Comparison of ENCODE assay signal across 24 cellular contexts in the genomic region with DNA sequence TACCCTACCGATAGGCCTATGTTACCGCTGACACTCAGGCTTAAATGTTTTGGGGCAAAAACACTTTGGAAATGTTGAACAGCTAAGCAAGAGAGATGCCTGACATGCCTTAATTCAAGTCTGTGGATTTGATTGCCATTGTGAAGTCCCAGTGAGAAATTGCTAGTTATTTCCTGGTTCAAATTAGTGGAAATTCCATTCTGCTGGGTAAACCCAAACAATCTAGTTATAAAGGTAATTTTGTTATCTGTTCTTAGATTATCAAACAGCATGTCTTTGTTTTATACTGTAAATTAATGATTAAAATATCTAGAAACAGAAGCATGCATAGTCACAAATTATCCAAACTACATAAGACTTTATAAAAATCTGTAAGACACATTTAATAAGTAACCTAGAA.
A peak's percentile ranks its signal among the peaks of the same experiment; 100 is the strongest.
DNase-seq lines count a peak whose midpoint lies in the region; ATAC-seq, FAIRE-seq and TF ChIP-seq lines count a peak whose summit lies in the region.
"Had no signal": no experiment of that assay in that cellular context is flagged by ENCODE, and none has a peak within 500 bp of the region (broad histone marks: within the 10 kb centered on the region; RNA-seq: fewer than 3 reads in every experiment).

No MANE protein-coding gene starts in this region.

- TF ChIP-seq POLR2A in A549 (IDR thresholded peaks at IDR 0.05; ENCODE audit: low read length) = no peak

- no peaks in the 10 kb centered on the region for H4K20me1 ChIP-seq in hepatocyte (ENCODE audit: insufficient read depth, poor library complexity, severe bottlenecking)

- CTCF ChIA-PET in A549 (lab: Yijun Ruan, JAX) = no interaction called here

- peak; percentile 7 for FAIRE-seq in A549 (lab: Jason Lieb, UNC)
- FAIRE-seq in islet of Langerhans (lab: Jason Lieb, UNC) = peak; percentile 51
- no peak for FAIRE-seq in pancreas (lab: Jason Lieb, UNC)
- FAIRE-seq: A204.1, D721Med, GM12878, H54 had no signal

- H3K4me2 ChIP-seq in A549 (no peak overlapping the region), hepatocyte (no peak overlapping the region)

- no peak for TF ChIP-seq RAD21 in A549 (conservative IDR thresholded peaks at IDR 0.05 in 1 of 2, IDR thresholded peaks at IDR 0.05 in 1 of 2)

- 81% methylated on average over 2 of the region's 2 CpGs for WGBS in A549 (ENCODE audit: missing lambda C conversion rate)
- WGBS in pancreas, 2 donors = 62 to 71% methylated on average over 2 of the region's 2 CpGs
- WGBS in hepatocyte (ENCODE audit: low lambda C conversion rate, missing lambda C conversion rate) = 80% methylated on average over 2 of the region's 2 CpGs

- no peaks in the 10 kb centered on the region for H3K27me3 ChIP-seq in pancreas
- H3K27me3 ChIP-seq in hepatocyte = no peaks in the 10 kb centered on the region

- H3K79me2 ChIP-seq in hepatocyte = no peaks in the 10 kb centered on the region

- no peaks in the 10 kb centered on the region for H3K36me3 ChIP-seq in pancreas
- H3K36me3 ChIP-seq in hepatocyte (replicated peaks; ENCODE audit: insufficient read depth, low read depth) = no peaks in the 10 kb centered on the region
- H3K36me3 ChIP-seq: HAP-1 had no signal

- DNase-seq in A549 (ENCODE audit: low read depth in 1 of 2, low spot score in 1 of 2) (no peak), astrocyte of the hippocampus (ENCODE audit: low read depth, low spot score) (peak; percentile 15), pancreas (no peak), hepatocyte (ENCODE audit: low spot score) (no peak)
- DNase-seq in stimulated activated naive CD8-positive, alpha-beta T cell treated with anti-CD3 and anti-CD28 coated beads, Interleukin-15, amount 100 ng/mL, for 72 hours = no peak
- DNase-seq: Caco-2; CD4-positive, CD25-positive, alpha-beta regulatory T cell; CD8-positive, alpha-beta T cell; DMS 273 treated with DMSO at 0.1 percent for 48 hours; DMS79; EL; GDM1; GOT3; HFFc6 had no signal

- H3K9me3 Mint-ChIP-seq in stimulated activated naive CD8-positive, alpha-beta T cell treated with anti-CD3 and anti-CD28 coated beads, Interleukin-15, amount 100 ng/mL, for 72 hours = no peaks in the 10 kb centered on the region
- H3K9me3 Mint-ChIP-seq: CD8-positive, alpha-beta T cell; HFFc6 had no signal

- POLR2A ChIA-PET in A549 (lab: Yijun Ruan, JAX) = no interaction called here

- H3K27ac ChIP-seq in A549 (no peak overlapping the region), pancreas (peak overlapping the region in 3 of 4 donors; percentile 9 to 67 (median 46)), hepatocyte (no peak overlapping the region)
- H3K27ac ChIP-seq: 22Rv1, C4-2B had no signal

- intact Hi-C loops in pancreas (cut with DNase I) = no loop called here

- no peaks in the 10 kb centered on the region for H3K27me3 Mint-ChIP-seq in stimulated activated naive CD8-positive, alpha-beta T cell treated with anti-CD3 and anti-CD28 coated beads, Interleukin-15, amount 100 ng/mL, for 72 hours
- H3K27me3 Mint-ChIP-seq: CD4-positive, CD25-positive, alpha-beta regulatory T cell had no signal

- H3K4me1 ChIP-seq in A549 = no peaks in the 10 kb centered on the region
- no peaks in the 10 kb centered on the region for H3K4me1 ChIP-seq in pancreas
- H3K4me1 ChIP-seq in hepatocyte (ENCODE audit: insufficient read depth) = peaks cover 9% of the 10 kb centered on the region
- H3K4me1 ChIP-seq: Caco-2, HAP-1 had no signal

- no peak overlapping the region for H3K27ac Mint-ChIP-seq in stimulated activated naive CD8-positive, alpha-beta T cell treated with anti-CD3 and anti-CD28 coated beads, Interleukin-15, amount 100 ng/mL, for 72 hours
- H3K27ac Mint-ChIP-seq: CD4-positive, CD25-positive, alpha-beta regulatory T cell; CD8-positive, alpha-beta T cell; HFFc6 had no signal

- ATAC-seq in A549 (no peak), pancreas (peak; percentile 24 to 79 (median 49)), GM19452 (IDR thresholded peaks at IDR 0.05; ENCODE audit: unreplicated experiment) (no peak), HG03039 (IDR thresholded peaks at IDR 0.05; ENCODE audit: unreplicated experiment) (no peak)
- ATAC-seq in stimulated activated naive CD8-positive, alpha-beta T cell treated with anti-CD3 and anti-CD28 coated beads, Interleukin-15, amount 100 ng/mL, for 72 hours = no peak
- ATAC-seq: CD8-positive, alpha-beta T cell; GM12878 had no signal

- H2AFZ ChIP-seq in hepatocyte = no peak overlapping the region

- TF ChIP-seq EP300 in A549 (IDR thresholded peaks at IDR 0.05) = no peak

- no peaks in the 10 kb centered on the region for H3K4me1 Mint-ChIP-seq in stimulated activated naive CD8-positive, alpha-beta T cell treated with anti-CD3 and anti-CD28 coated beads, Interleukin-15, amount 100 ng/mL, for 72 hours

- H3K4me3 ChIP-seq in A549 (no peak overlapping the region), pancreas (no peak overlapping the region), hepatocyte (no peak overlapping the region)
- H3K4me3 ChIP-seq: GM12878, HAP-1 had no signal

- H3K9me3 ChIP-seq in A549 (no peaks in the 10 kb centered on the region), pancreas (no peaks in the 10 kb centered on the region), hepatocyte (ENCODE audit: low read depth) (peaks cover 3% of the 10 kb centered on the region)
- H3K9me3 ChIP-seq: Caco-2, HAP-1 had no signal

- TF ChIP-seq CTCF in A549 (IDR thresholded peaks at IDR 0.05) = no peak
- TF ChIP-seq CTCF in pancreas (IDR thresholded peaks at IDR 0.05) = no peak
- TF ChIP-seq CTCF in hepatocyte (IDR thresholded peaks at IDR 0.05; ENCODE audit: poor library complexity) = no peak

- no peaks in the 10 kb centered on the region for H3K9me2 ChIP-seq in hepatocyte (replicated peaks; ENCODE audit: insufficient read depth)

- no peak overlapping the region for H3K4me3 Mint-ChIP-seq in stimulated activated naive CD8-positive, alpha-beta T cell treated with anti-CD3 and anti-CD28 coated beads, Interleukin-15, amount 100 ng/mL, for 72 hours
- H3K4me3 Mint-ChIP-seq: CD4-positive, CD25-positive, alpha-beta regulatory T cell; CD8-positive, alpha-beta T cell; HFFc6 had no signal

TF ChIP-seq in A549, 52 proteins besides CTCF, POLR2A, EP300 and RAD21:
- no peak for TF ChIP-seq MAZ (IDR thresholded peaks at IDR 0.05; ENCODE audit: borderline replicate concordance, low read depth, low read length)
- no peak for TF ChIP-seq ZFP36 (IDR thresholded peaks at IDR 0.05; ENCODE audit: borderline replicate concordance, partially characterized antibody)
- TF ChIP-seq SREBF2 (IDR thresholded peaks at IDR 0.05) = no peak
TF ChIP-seq in A549: peak in this region for 0.

Comparison
In these comparisons a context has a peak if more than half of its experiments do, and no peak if none do; other contexts are left out.
1. ATAC-seq: peak in pancreas (4 of 4); none in A549 (0 of 2), GM19452 (single experiment), stimulated activated naive CD8-positive, alpha-beta T cell treated with anti-CD3 and anti-CD28 coated beads, Interleukin-15, amount 100 ng/mL, for 72 hours (single experiment) and HG03039 (single experiment).
2. H3K27ac ChIP-seq: peak in pancreas (3 of 4); none in A549 (0 of 2) and hepatocyte (single experiment).